Comparison of ENCODE assay signal across 8 cellular contexts in the genomic region with DNA sequence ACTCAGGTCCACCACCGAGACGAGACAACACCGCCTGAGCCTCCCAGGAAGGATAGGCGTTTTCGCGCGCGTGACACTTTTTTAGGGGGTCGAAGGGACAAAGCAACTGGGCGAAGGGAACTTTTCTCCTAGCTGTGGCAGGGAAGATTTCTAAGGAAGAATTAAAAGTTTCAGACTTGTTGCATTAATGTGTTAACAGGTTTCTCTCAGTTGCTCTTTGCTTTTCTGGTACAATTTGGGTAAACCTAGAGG. TPM values are rescaled to one million over a fixed set of nuclear protein-coding genes. Genes with fewer than 3 reads are reported as not detected.
DNase-seq lines count a peak whose midpoint lies in the region; ATAC-seq and TF ChIP-seq lines count a peak whose summit lies in the region.

No MANE protein-coding gene starts in this region.

- CTCF ChIA-PET in activated naive CD4-positive, alpha-beta T cell treated with anti-CD3 and anti-CD28 coated beads for 36 hours (lab: Charles Lee): interaction anchor here (0.7 to 3.1 kb wide), 3 partner anchors 36 to 100 kb away, joined by 3 to 31 read pairs (median 3); no protein-coding TSS in a partner anchor

- H3K4me1 Mint-ChIP-seq in activated naive CD4-positive, alpha-beta T cell treated with anti-CD3 and anti-CD28 coated beads for 36 hours (ENCODE audit: low read depth): peaks cover 44% of the 10 kb centered on the region
- peaks cover 57% of the 10 kb centered on the region for H3K4me1 Mint-ChIP-seq in brain

- H3K27ac ChIP-seq in upper lobe of left lung: peak overlapping the region; percentile 98 to 100 (median 99)

- H3K4me3 ChIP-seq in upper lobe of left lung: peak overlapping the region; percentile 72 to 93 (median 89)

- peak overlapping the region; percentile 85 for H3K27ac Mint-ChIP-seq in activated naive CD4-positive, alpha-beta T cell treated with anti-CD3 and anti-CD28 coated beads for 36 hours
- H3K27ac Mint-ChIP-seq in brain: peak overlapping the region; percentile 97 to 99 (median 98)

- no peaks in the 10 kb centered on the region for H3K9me3 ChIP-seq in upper lobe of left lung

- no peak for TF ChIP-seq EP300 in upper lobe of left lung (IDR thresholded peaks at IDR 0.05)

- H3K9me3 Mint-ChIP-seq in activated naive CD4-positive, alpha-beta T cell treated with anti-CD3 and anti-CD28 coated beads for 36 hours: no peaks in the 10 kb centered on the region
- H3K9me3 Mint-ChIP-seq in brain: peaks cover 0 to 5% (median 0%) of the 10 kb centered on the region in 5 experiments

- H3K27me3 ChIP-seq in upper lobe of left lung: no peaks in the 10 kb centered on the region

- no peak for TF ChIP-seq CTCF in brain (conservative IDR thresholded peaks at IDR 0.05)
- TF ChIP-seq CTCF in upper lobe of left lung (IDR thresholded peaks at IDR 0.05): no peak
- no peak for TF ChIP-seq CTCF in GM20000 (IDR thresholded peaks at IDR 0.05; ENCODE audit: extremely low read depth, missing control alignments)

- TF ChIP-seq POLR2A in upper lobe of left lung (IDR thresholded peaks at IDR 0.05): no peak

- no peaks in the 10 kb centered on the region for H3K27me3 Mint-ChIP-seq in activated naive CD4-positive, alpha-beta T cell treated with anti-CD3 and anti-CD28 coated beads for 36 hours (ENCODE audit: low read depth)
- peaks cover 5% of the 10 kb centered on the region for H3K27me3 Mint-ChIP-seq in brain

- H3K36me3 ChIP-seq in upper lobe of left lung: no peaks in the 10 kb centered on the region

- ATAC-seq in upper lobe of left lung (ENCODE audit: low FRiP score in 2 of 2): no peak

- WGBS in upper lobe of left lung, 2 donors: 1 to 4% methylated on average over 8 to 10 of the region's 10 CpGs

- H3K36me3 Mint-ChIP-seq in activated naive CD4-positive, alpha-beta T cell treated with anti-CD3 and anti-CD28 coated beads for 36 hours (ENCODE audit: low read depth): peaks cover 15% of the 10 kb centered on the region
- peaks cover 34% of the 10 kb centered on the region for H3K36me3 Mint-ChIP-seq in brain

- intact Hi-C loops in activated naive CD4-positive, alpha-beta T cell treated with anti-CD3 and anti-CD28 coated beads for 36 hours (cut with micrococcal nuclease): loop anchor here (1.0 to 2.0 kb wide), 5 partner anchors 8 to 100 kb away; no protein-coding TSS in a partner anchor

- H3K4me3 Mint-ChIP-seq in activated naive CD4-positive, alpha-beta T cell treated with anti-CD3 and anti-CD28 coated beads for 36 hours: peak overlapping the region; percentile 90
- H3K4me3 Mint-ChIP-seq in brain: peak overlapping the region; percentile 97 to 100 (median 99)

- H3K4me1 ChIP-seq in upper lobe of left lung: peaks cover 28 to 54% (median 37%) of the 10 kb centered on the region in 4 donors

- DNase-seq in activated naive CD4-positive, alpha-beta T cell treated with anti-CD3 and anti-CD28 coated beads for 36 hours: no peak
- no peak for DNase-seq in activated naive CD4-positive, alpha-beta T cell (lab: John Stamatoyannopoulos, UW)
- DNase-seq in medulla oblongata (ENCODE audit: extremely low spot score) (peak; percentile 40), upper lobe of left lung (no peak), activated gamma-delta T cell treated with Interleukin-2 at 50 U/mL for 16 hours (no peak), GM20000 (ENCODE audit: low spot score) (no peak), NCI-H187 treated with DMSO at 0.1 percent for 48 hours (lab: John Stamatoyannopoulos, UW) (no peak)

RNA-seq across cellular contexts. Expression of gene CDK13, which starts 1.8 kb away (rescaled TPM):
- total RNA-seq in activated naive CD4-positive, alpha-beta T cell treated with anti-CD3 and anti-CD28 coated beads for 36 hours: 10 to 100 TPM; 27.8 to 28.1 TPM
- 21.0 TPM for polyA plus RNA-seq in brain (ENCODE audit: insufficient read depth, low read depth, low replicate concordance)
- 100 to 1,000 TPM in 2 of 6 donors, 10 to 100 TPM in 4; 39.0 to 145 (median 77.3) TPM for total RNA-seq in upper lobe of left lung
